8 cellular contexts compared by ENCODE assay signal in the genomic region with DNA sequence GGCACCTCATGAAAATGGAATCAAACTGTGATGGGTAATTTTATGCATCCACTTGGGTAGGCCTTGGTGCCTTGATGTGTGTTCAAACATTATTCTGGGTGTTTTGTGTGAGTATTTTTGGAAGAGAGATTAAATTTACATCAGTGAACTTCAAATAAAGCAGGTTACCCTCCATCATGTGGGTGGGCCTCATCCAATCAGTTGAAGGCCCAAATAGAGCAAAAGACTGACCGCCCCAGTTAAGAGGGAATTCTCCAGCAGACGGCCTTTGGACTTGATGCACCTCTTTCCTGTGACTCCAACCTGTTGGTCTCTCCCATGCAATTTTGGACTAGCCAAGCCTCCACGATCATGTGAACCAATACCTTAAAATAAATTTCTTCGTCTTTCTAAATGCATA.
"Had no signal": no experiment of that assay in that cellular context is flagged by ENCODE, and none has a peak within 500 bp of the region (broad histone marks: within the 10 kb centered on the region; RNA-seq: fewer than 3 reads in every experiment).

No MANE protein-coding gene starts in this region.

- H3K9ac ChIP-seq: KMS-11 had no signal

- H3K27ac ChIP-seq: HL-60, KMS-11 had no signal

- H3K27me3 Mint-ChIP-seq: IgD-negative memory B cell had no signal

- H3K36me3 Mint-ChIP-seq: IgD-negative memory B cell had no signal

- H3K4me2 ChIP-seq: KMS-11 had no signal

- H3K27ac Mint-ChIP-seq: IgD-negative memory B cell had no signal

- DNase-seq: IMR-90, KBM-7, KG1 had no signal

- H3K4me3 Mint-ChIP-seq: IgD-negative memory B cell had no signal

- H3K4me1 Mint-ChIP-seq: IgD-negative memory B cell had no signal

- ATAC-seq: HepG2 had no signal

- FAIRE-seq: HepG2, HTR-8/SVneo had no signal
